ENCODE assay signal across 36 cellular contexts in the genomic region with DNA sequence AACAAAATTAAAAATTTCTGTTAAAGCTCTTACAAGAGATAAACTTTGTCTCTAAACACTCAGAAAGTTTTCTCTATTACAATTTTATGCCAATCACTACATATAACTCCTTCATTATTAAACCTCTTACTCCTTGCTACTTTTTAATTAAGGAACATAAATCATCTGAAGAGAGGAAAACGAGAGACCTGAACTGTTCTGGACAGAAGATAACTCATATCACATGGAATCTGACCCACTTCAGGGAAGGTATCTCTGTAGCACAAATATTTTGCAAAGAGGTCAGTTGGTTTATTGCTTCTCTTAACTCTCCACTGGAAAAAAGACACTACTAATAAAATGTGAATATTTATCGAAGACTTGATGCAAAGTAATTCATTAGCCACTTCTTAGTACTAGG.
"Had no signal": no experiment of that assay in that cellular context is flagged by ENCODE, and none has a peak within 500 bp of the region (broad histone marks: within the 10 kb centered on the region; RNA-seq: fewer than 3 reads in every experiment).

No MANE protein-coding gene starts in this region.

- ATAC-seq: activated CD8-positive, alpha-beta T cell treated with anti-CD3 and anti-CD28 coated beads for 36 hours; activated naive CD4-positive, alpha-beta T cell treated with anti-CD3 and anti-CD28 coated beads, Interleukin-2, amount 50 U/mL, for 72 hours; activated T-cell treated with anti-CD3 and anti-CD28 coated beads, Interleukin-2, amount 50 U/mL, for 4 hours; activated T-cell treated with anti-CD3 and anti-CD28 coated beads, Interleukin-2, amount 50 U/mL, for 72 hours; activated T-helper 17 cell treated with anti-CD3 and anti-CD28 coated beads, Interleukin-2, amount 50 U/mL, for 72 hours had no signal

- H3K36me3 Mint-ChIP-seq: activated naive CD4-positive, alpha-beta T cell treated with anti-CD3 and anti-CD28 coated beads, Interleukin-2, amount 50 U/mL, for 72 hours had no signal

- FAIRE-seq: bronchial epithelial cell, TTC549 had no signal

- DNase-seq: activated B cell treated with CpG ODN at 0.5 μM for 24 hours; activated CD4-positive, alpha-beta memory T cell treated with anti-CD3 and anti-CD28 coated beads for 36 hours; activated CD4-positive, alpha-beta T cell treated with anti-CD3 and anti-CD28 coated beads for 4 hours; activated CD4-positive, alpha-beta T cell treated with anti-CD3 and anti-CD28 coated beads, Interleukin-2, amount 10 ng/mL, durations not matched to agents 24 days and 14 days; activated CD4-positive, alpha-beta T cell treated with anti-CD3 and anti-CD28 coated beads, Interleukin-2, amount 50 U/mL, for 1 hour; activated CD4-positive, alpha-beta T cell treated with anti-CD3 and anti-CD28 coated beads, Interleukin-2, amount 50 U/mL, for 4 hours; activated CD4-positive, CD25-positive, alpha-beta regulatory T cell treated with anti-CD3 and anti-CD28 coated beads, Interleukin-2, amount 50 U/mL, for 72 hours; activated CD8-positive, alpha-beta memory T cell treated with anti-CD3 and anti-CD28 coated beads, Interleukin-2, amount 50 U/mL, for 4 hours; activated CD8-positive, alpha-beta T cell treated with anti-CD3 and anti-CD28 coated beads for 36 hours; activated effector memory CD4-positive, alpha-beta T cell treated with anti-CD3 and anti-CD28 coated beads, Interleukin-2, amount 50 U/mL, for 16 hours; activated gamma-delta T cell treated with Interleukin-2 at 50 U/mL for 16 hours; activated naive CD4-positive, alpha-beta T cell; activated naive CD4-positive, alpha-beta T cell treated with anti-CD3 and anti-CD28 coated beads for 36 hours; activated naive CD4-positive, alpha-beta T cell treated with anti-CD3 and anti-CD28 coated beads, Interleukin-2, amount 50 U/mL, for 16 hours; activated naive CD8-positive, alpha-beta T cell treated with anti-CD3 and anti-CD28 coated beads for 36 hours; activated T-cell treated with anti-CD3 and anti-CD28 coated beads for 4 hours; activated T-cell treated with anti-CD3 and anti-CD28 coated beads, Interleukin-2, amount 50 U/mL, for 1 hour; activated T-cell treated with anti-CD3 and anti-CD28 coated beads, Interleukin-2, amount 50 U/mL, for 4 hours; activated T-cell treated with anti-CD3 and anti-CD28 coated beads, Interleukin-2, amount 50 U/mL, for 72 hours; adrenal gland; amygdala; anterior cingulate cortex; caudate nucleus; cerebellar nuclear complex; T-helper 1 cell; T-helper 2 cell; T-helper 9 cell had no signal

- H3K27ac Mint-ChIP-seq: activated B cell treated with CpG ODN at 0.5 μM for 24 hours; activated CD4-positive, alpha-beta memory T cell treated with anti-CD3 and anti-CD28 coated beads for 36 hours; activated CD4-positive, alpha-beta T cell treated with anti-CD3 and anti-CD28 coated beads, Interleukin-2, amount 10 ng/mL, durations not matched to agents 24 days and 14 days; activated CD8-positive, alpha-beta T cell treated with anti-CD3 and anti-CD28 coated beads for 36 hours; activated naive CD4-positive, alpha-beta T cell treated with anti-CD3 and anti-CD28 coated beads for 36 hours; activated naive CD4-positive, alpha-beta T cell treated with anti-CD3 and anti-CD28 coated beads, Interleukin-2, amount 50 U/mL, for 72 hours; activated naive CD8-positive, alpha-beta T cell treated with anti-CD3 and anti-CD28 coated beads for 36 hours; activated T-cell treated with anti-CD3 and anti-CD28 coated beads, Interleukin-2, amount 50 U/mL, for 72 hours; activated T-helper 1 cell treated with anti-CD3 and anti-CD28 coated beads, Interleukin-12 subunit alpha, Interleukin-12 subunit beta, Interleukin-2, Interleukin-4 antibody, amounts not matched to agents 30 ng/mL and 10 ng/mL and 1 ng/mL, durations not matched to agents 14 hours and 24 hours and 36 hours; activated T-helper 17 cell treated with anti-CD3 and anti-CD28 coated beads, Interleukin-2, amount 50 U/mL, for 72 hours; brain; T-helper 1 cell treated with Interleukin-12 subunit alpha and Interleukin-12 subunit beta and Interleukin-4 antibody, amounts not matched to agents 30 μg/mL and 1 μg/mL, for 36 hours; T-helper 2 cell treated with Interferon-gamma antibody and Interleukin-4, amounts not matched to agents 5 μg/mL and 100 μg/mL, for 36 hours had no signal

- H3K4me1 Mint-ChIP-seq: activated B cell treated with CpG ODN at 0.5 μM for 24 hours; activated CD4-positive, alpha-beta T cell treated with anti-CD3 and anti-CD28 coated beads, Interleukin-2, amount 10 ng/mL, durations not matched to agents 24 days and 14 days; activated naive CD8-positive, alpha-beta T cell treated with anti-CD3 and anti-CD28 coated beads for 36 hours; activated T-helper 17 cell treated with anti-CD3 and anti-CD28 coated beads, Interleukin-2, amount 50 U/mL, for 72 hours; brain; central memory CD8-positive, alpha-beta T cell had no signal

- H3K9me3 Mint-ChIP-seq: activated B cell treated with CpG ODN at 0.5 μM for 24 hours; activated CD4-positive, alpha-beta memory T cell treated with anti-CD3 and anti-CD28 coated beads for 36 hours; activated CD4-positive, alpha-beta T cell treated with anti-CD3 and anti-CD28 coated beads, Interleukin-2, amount 10 ng/mL, durations not matched to agents 24 days and 14 days; activated CD8-positive, alpha-beta T cell treated with anti-CD3 and anti-CD28 coated beads for 36 hours; activated naive CD4-positive, alpha-beta T cell treated with anti-CD3 and anti-CD28 coated beads for 36 hours; activated naive CD4-positive, alpha-beta T cell treated with anti-CD3 and anti-CD28 coated beads, Interleukin-2, amount 50 U/mL, for 72 hours; activated naive CD8-positive, alpha-beta T cell treated with anti-CD3 and anti-CD28 coated beads for 36 hours; activated T-cell treated with anti-CD3 and anti-CD28 coated beads, Interleukin-2, amount 50 U/mL, for 4 hours; activated T-cell treated with anti-CD3 and anti-CD28 coated beads, Interleukin-2, amount 50 U/mL, for 72 hours; activated T-helper 1 cell treated with anti-CD3 and anti-CD28 coated beads, Interleukin-12 subunit alpha, Interleukin-12 subunit beta, Interleukin-2, Interleukin-4 antibody, amounts not matched to agents 30 ng/mL and 10 ng/mL and 1 ng/mL, durations not matched to agents 14 hours and 24 hours and 36 hours; activated T-helper 17 cell treated with anti-CD3 and anti-CD28 coated beads, Interleukin-2, amount 50 U/mL, for 72 hours; central memory CD8-positive, alpha-beta T cell; T-helper 1 cell treated with Interleukin-12 subunit alpha and Interleukin-12 subunit beta and Interleukin-4 antibody, amounts not matched to agents 30 μg/mL and 1 μg/mL, for 36 hours; T-helper 2 cell treated with Interferon-gamma antibody and Interleukin-4, amounts not matched to agents 5 μg/mL and 100 μg/mL, for 36 hours had no signal

- H3K4me3 Mint-ChIP-seq: activated B cell treated with CpG ODN at 0.5 μM for 24 hours; activated CD4-positive, alpha-beta memory T cell treated with anti-CD3 and anti-CD28 coated beads for 36 hours; activated CD4-positive, alpha-beta T cell treated with anti-CD3 and anti-CD28 coated beads, Interleukin-2, amount 10 ng/mL, durations not matched to agents 24 days and 14 days; activated CD8-positive, alpha-beta T cell treated with anti-CD3 and anti-CD28 coated beads for 36 hours; activated naive CD4-positive, alpha-beta T cell treated with anti-CD3 and anti-CD28 coated beads for 36 hours; activated naive CD8-positive, alpha-beta T cell treated with anti-CD3 and anti-CD28 coated beads for 36 hours; activated T-cell treated with anti-CD3 and anti-CD28 coated beads, Interleukin-2, amount 50 U/mL, for 4 hours; activated T-cell treated with anti-CD3 and anti-CD28 coated beads, Interleukin-2, amount 50 U/mL, for 72 hours; activated T-helper 1 cell treated with anti-CD3 and anti-CD28 coated beads, Interleukin-12 subunit alpha, Interleukin-12 subunit beta, Interleukin-2, Interleukin-4 antibody, amounts not matched to agents 30 ng/mL and 10 ng/mL and 1 ng/mL, durations not matched to agents 14 hours and 24 hours and 36 hours; activated T-helper 17 cell treated with anti-CD3 and anti-CD28 coated beads, Interleukin-2, amount 50 U/mL, for 72 hours; brain; central memory CD8-positive, alpha-beta T cell; T-helper 1 cell treated with Interleukin-12 subunit alpha and Interleukin-12 subunit beta and Interleukin-4 antibody, amounts not matched to agents 30 μg/mL and 1 μg/mL, for 36 hours; T-helper 2 cell treated with Interferon-gamma antibody and Interleukin-4, amounts not matched to agents 5 μg/mL and 100 μg/mL, for 36 hours had no signal

- H3K27me3 Mint-ChIP-seq: activated B cell treated with CpG ODN at 0.5 μM for 24 hours; activated CD4-positive, alpha-beta memory T cell treated with anti-CD3 and anti-CD28 coated beads for 36 hours; activated CD4-positive, alpha-beta T cell treated with anti-CD3 and anti-CD28 coated beads, Interleukin-2, amount 10 ng/mL, durations not matched to agents 24 days and 14 days; activated CD8-positive, alpha-beta T cell treated with anti-CD3 and anti-CD28 coated beads for 36 hours; activated naive CD8-positive, alpha-beta T cell treated with anti-CD3 and anti-CD28 coated beads for 36 hours; activated T-helper 17 cell treated with anti-CD3 and anti-CD28 coated beads, Interleukin-2, amount 50 U/mL, for 72 hours; central memory CD8-positive, alpha-beta T cell had no signal
